In the genomic region with DNA sequence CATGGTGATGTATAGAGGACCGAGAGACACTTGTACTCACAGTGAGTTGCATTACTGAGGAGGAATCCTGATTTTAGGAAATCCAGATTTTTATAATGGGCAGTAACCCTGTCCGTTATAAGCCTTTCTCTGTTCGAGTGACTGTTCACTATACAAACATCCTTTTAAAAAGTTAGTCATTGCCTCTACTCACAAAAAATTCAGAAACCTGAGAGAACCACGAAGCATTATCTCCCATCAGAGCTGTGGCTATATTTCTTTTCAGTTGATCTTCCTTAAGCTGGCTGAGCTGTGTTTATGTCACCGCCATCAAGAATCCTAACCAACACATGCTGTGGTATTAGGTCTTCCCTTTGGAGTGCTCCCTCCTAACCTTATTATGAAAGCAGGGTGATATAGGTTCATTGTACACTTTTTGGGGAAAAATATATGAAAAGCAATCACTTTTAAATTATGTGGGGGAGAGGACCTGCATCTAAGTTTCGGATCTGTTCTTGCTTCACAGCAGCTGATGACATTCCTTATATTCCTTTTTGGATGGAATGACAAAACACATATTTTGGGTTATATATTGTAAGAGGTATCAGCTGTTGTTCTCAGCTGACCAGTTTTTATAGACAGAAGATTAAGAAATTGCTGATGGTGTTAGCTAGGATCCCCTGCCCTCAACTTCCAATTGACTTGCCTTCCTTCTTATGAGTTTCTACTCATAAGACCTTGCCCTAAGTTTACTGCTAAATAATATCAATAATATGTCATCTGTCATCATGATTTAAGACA, we compare ENCODE assay signal across 34 cellular contexts.
"Had no signal": no experiment of that assay in that cellular context is flagged by ENCODE, and none has a peak within 500 bp of the region (broad histone marks: within the 10 kb centered on the region; RNA-seq: fewer than 3 reads in every experiment).

No MANE protein-coding gene starts in this region.

- ATAC-seq: esophagus mucosa; heart right ventricle; right lobe of liver; stimulated activated effector memory CD8-positive, alpha-beta T cell treated with anti-CD3 and anti-CD28 coated beads, Interleukin-12 subunit alpha, Interleukin-12 subunit beta, amount 100 ng/mL, for 72 hours; T-helper 17 cell had no signal

- H3K4me1 ChIP-seq: breast epithelium, heart right ventricle, left ventricle myocardium inferior, right lobe of liver, uterus had no signal

- H3K27me3 Mint-ChIP-seq: dendritic cell treated with granulocyte-macrophage colony-stimulating factor and Interleukin-4, amounts not matched to agents 40 ng/mL and 50 ng/mL, for 4 days; progenitor cell of endocrine pancreas; stimulated activated naive CD8-positive, alpha-beta T cell treated with anti-CD3 and anti-CD28 coated beads, Interleukin-15, Interleukin-2, amounts not matched to agents 100 ng/mL and 50 ng/mL, for 24 hours had no signal

- H3K27me3 ChIP-seq: breast epithelium, heart right ventricle, neutrophil, ovary, right lobe of liver, uterus had no signal

- H3K4me3 Mint-ChIP-seq: activated CD4-positive, alpha-beta memory T cell treated with anti-CD3 and anti-CD28 coated beads for 36 hours; activated CD4-positive, alpha-beta T cell treated with anti-CD3 and anti-CD28 coated beads, Interleukin-2, amount 10 ng/mL, durations not matched to agents 24 days and 14 days; activated naive CD4-positive, alpha-beta T cell treated with anti-CD3 and anti-CD28 coated beads for 36 hours; activated naive CD8-positive, alpha-beta T cell treated with anti-CD3 and anti-CD28 coated beads for 36 hours; activated T-helper 1 cell treated with anti-CD3 and anti-CD28 coated beads, Interleukin-12 subunit alpha, Interleukin-12 subunit beta, Interleukin-2, Interleukin-4 antibody, amounts not matched to agents 30 ng/mL and 10 ng/mL and 1 ng/mL, durations not matched to agents 14 hours and 24 hours and 36 hours; central memory CD8-positive, alpha-beta T cell; dendritic cell treated with granulocyte-macrophage colony-stimulating factor and Interleukin-4, amounts not matched to agents 40 ng/mL and 50 ng/mL, for 4 days; endodermal cell; nephron progenitor cell; stimulated activated effector memory CD8-positive, alpha-beta T cell treated with anti-CD3 and anti-CD28 coated beads, Interleukin-12 subunit alpha, Interleukin-12 subunit beta, amount 100 ng/mL, for 72 hours; stimulated activated naive CD8-positive, alpha-beta T cell treated with anti-CD3 and anti-CD28 coated beads, Interleukin-15, Interleukin-2, amounts not matched to agents 100 ng/mL and 50 ng/mL, for 24 hours; T-helper 17 cell had no signal

- H3K36me3 Mint-ChIP-seq: activated CD4-positive, alpha-beta memory T cell treated with anti-CD3 and anti-CD28 coated beads for 36 hours; activated naive CD8-positive, alpha-beta T cell treated with anti-CD3 and anti-CD28 coated beads for 36 hours; stimulated activated effector memory CD8-positive, alpha-beta T cell treated with anti-CD3 and anti-CD28 coated beads, Interleukin-12 subunit alpha, Interleukin-12 subunit beta, amount 100 ng/mL, for 72 hours had no signal

- H3K4me1 Mint-ChIP-seq: activated CD4-positive, alpha-beta T cell treated with anti-CD3 and anti-CD28 coated beads, Interleukin-2, amount 10 ng/mL, durations not matched to agents 24 days and 14 days; activated naive CD8-positive, alpha-beta T cell treated with anti-CD3 and anti-CD28 coated beads for 36 hours; central memory CD8-positive, alpha-beta T cell; endodermal cell; stimulated activated effector memory CD8-positive, alpha-beta T cell treated with anti-CD3 and anti-CD28 coated beads, Interleukin-12 subunit alpha, Interleukin-12 subunit beta, amount 100 ng/mL, for 72 hours had no signal

- H3K36me3 ChIP-seq: breast epithelium, heart right ventricle, left ventricle myocardium inferior, neutrophil, ovary, right lobe of liver, thoracic aorta, uterus had no signal

- DNase-seq: activated CD4-positive, alpha-beta memory T cell treated with anti-CD3 and anti-CD28 coated beads for 36 hours; activated CD4-positive, alpha-beta T cell treated with anti-CD3 and anti-CD28 coated beads, Interleukin-2, amount 10 ng/mL, durations not matched to agents 24 days and 14 days; activated CD4-positive, CD25-positive, alpha-beta regulatory T cell treated with anti-CD3 and anti-CD28 coated beads, Interleukin-2, amount 50 U/mL, for 72 hours; activated CD8-positive, alpha-beta memory T cell treated with anti-CD3 and anti-CD28 coated beads, Interleukin-2, amount 50 U/mL, for 4 hours; activated effector memory CD4-positive, alpha-beta T cell treated with anti-CD3 and anti-CD28 coated beads, Interleukin-2, amount 50 U/mL, for 16 hours; activated naive CD4-positive, alpha-beta T cell treated with anti-CD3 and anti-CD28 coated beads for 36 hours; activated naive CD8-positive, alpha-beta T cell treated with anti-CD3 and anti-CD28 coated beads for 36 hours; activated T-cell treated with anti-CD3 and anti-CD28 coated beads, Interleukin-2, amount 50 U/mL, for 1 hour; amygdala; endodermal cell; foreskin melanocyte; heart right ventricle; left ventricle myocardium inferior; mesendoderm; nephron progenitor cell; ovary; right lobe of liver; small intestine; stimulated activated CD4-positive, alpha-beta T cell treated with anti-CD3 and anti-CD28 coated beads, Interleukin-4, amount 100 ng/mL, for 24 hours; T-helper 17 cell; T1000; trophoblast cell; uterus had no signal

- H3K27ac ChIP-seq: breast epithelium, heart right ventricle, left ventricle myocardium inferior, neutrophil, ovary, right lobe of liver, thoracic aorta, uterus had no signal

- H3K9me3 ChIP-seq: breast epithelium, heart right ventricle, left ventricle myocardium inferior, neutrophil, ovary, right lobe of liver, thoracic aorta, uterus had no signal

- H3K9me3 Mint-ChIP-seq: activated CD4-positive, alpha-beta memory T cell treated with anti-CD3 and anti-CD28 coated beads for 36 hours; activated CD4-positive, alpha-beta T cell treated with anti-CD3 and anti-CD28 coated beads, Interleukin-2, amount 10 ng/mL, durations not matched to agents 24 days and 14 days; activated naive CD4-positive, alpha-beta T cell treated with anti-CD3 and anti-CD28 coated beads for 36 hours; activated naive CD8-positive, alpha-beta T cell treated with anti-CD3 and anti-CD28 coated beads for 36 hours; activated T-helper 1 cell treated with anti-CD3 and anti-CD28 coated beads, Interleukin-12 subunit alpha, Interleukin-12 subunit beta, Interleukin-2, Interleukin-4 antibody, amounts not matched to agents 30 ng/mL and 10 ng/mL and 1 ng/mL, durations not matched to agents 14 hours and 24 hours and 36 hours; central memory CD8-positive, alpha-beta T cell; dendritic cell treated with granulocyte-macrophage colony-stimulating factor and Interleukin-4, amounts not matched to agents 40 ng/mL and 50 ng/mL, for 4 days; endodermal cell; nephron progenitor cell; stimulated activated effector memory CD8-positive, alpha-beta T cell treated with anti-CD3 and anti-CD28 coated beads, Interleukin-12 subunit alpha, Interleukin-12 subunit beta, amount 100 ng/mL, for 72 hours; stimulated activated naive CD8-positive, alpha-beta T cell treated with anti-CD3 and anti-CD28 coated beads, Interleukin-15, Interleukin-2, amounts not matched to agents 100 ng/mL and 50 ng/mL, for 24 hours had no signal

- H3K4me3 ChIP-seq: breast epithelium, heart right ventricle, left ventricle myocardium inferior, lung, ovary, right lobe of liver, thoracic aorta, uterus had no signal

- H3K27ac Mint-ChIP-seq: activated CD4-positive, alpha-beta memory T cell treated with anti-CD3 and anti-CD28 coated beads for 36 hours; activated CD4-positive, alpha-beta T cell treated with anti-CD3 and anti-CD28 coated beads, Interleukin-2, amount 10 ng/mL, durations not matched to agents 24 days and 14 days; activated naive CD4-positive, alpha-beta T cell treated with anti-CD3 and anti-CD28 coated beads for 36 hours; activated naive CD8-positive, alpha-beta T cell treated with anti-CD3 and anti-CD28 coated beads for 36 hours; activated T-helper 1 cell treated with anti-CD3 and anti-CD28 coated beads, Interleukin-12 subunit alpha, Interleukin-12 subunit beta, Interleukin-2, Interleukin-4 antibody, amounts not matched to agents 30 ng/mL and 10 ng/mL and 1 ng/mL, durations not matched to agents 14 hours and 24 hours and 36 hours; dendritic cell treated with granulocyte-macrophage colony-stimulating factor and Interleukin-4, amounts not matched to agents 40 ng/mL and 50 ng/mL, for 4 days; endodermal cell; nephron progenitor cell; progenitor cell of endocrine pancreas; stimulated activated effector memory CD8-positive, alpha-beta T cell treated with anti-CD3 and anti-CD28 coated beads, Interleukin-12 subunit alpha, Interleukin-12 subunit beta, amount 100 ng/mL, for 72 hours; stimulated activated naive CD8-positive, alpha-beta T cell treated with anti-CD3 and anti-CD28 coated beads, Interleukin-15, Interleukin-2, amounts not matched to agents 100 ng/mL and 50 ng/mL, for 24 hours; T-helper 17 cell had no signal
